In genomic region chr1:185693654-185694053, GRCh38 we compare ENCODE assay signal across 8 cellular contexts. TPM values are rescaled to one million over a fixed set of nuclear protein-coding genes. Genes with fewer than 3 reads are reported as not detected.
DNase-seq lines count a peak whose midpoint lies in the region; ATAC-seq and TF ChIP-seq lines count a peak whose summit lies in the region.

No MANE protein-coding gene starts in this region.

- peaks cover 14% of the 10 kb centered on the region for H3K4me1 Mint-ChIP-seq in activated naive CD8-positive, alpha-beta T cell treated with anti-CD3 and anti-CD28 coated beads for 36 hours

- TF ChIP-seq CTCF in psoas muscle (IDR thresholded peaks at IDR 0.05) = no peak

- no peaks in the 10 kb centered on the region for H3K27me3 Mint-ChIP-seq in activated naive CD8-positive, alpha-beta T cell treated with anti-CD3 and anti-CD28 coated beads for 36 hours

- ATAC-seq in GM19328 (IDR thresholded peaks at IDR 0.05; ENCODE audit: unreplicated experiment) = peak; percentile 24
- peak; percentile 33 for ATAC-seq in HG02885 (IDR thresholded peaks at IDR 0.05; ENCODE audit: poor library complexity, unreplicated experiment)
- no peak for ATAC-seq in psoas muscle
- no peak for ATAC-seq in GM21423 (IDR thresholded peaks at IDR 0.05; ENCODE audit: unreplicated experiment)

- H3K27me3 ChIP-seq in psoas muscle (ENCODE audit: insufficient read depth in 3 of 3, low read length in 2 of 3) = peaks cover 0 to 4% (median 0%) of the 10 kb centered on the region in 3 donors

- 48 to 55% (median 50%) methylated on average over 6 of the region's 6 CpGs for WGBS in psoas muscle, 3 donors

- peak overlapping the region; percentile 19 for H3K4me3 ChIP-seq in psoas muscle

- DNase-seq in activated naive CD8-positive, alpha-beta T cell treated with anti-CD3 and anti-CD28 coated beads for 36 hours = no peak
- DNase-seq in psoas muscle = no peak
- DNase-seq in COLO668 (lab: John Stamatoyannopoulos, UW; ENCODE audit: unreplicated experiment) = no peak
- DNase-seq in NCI-H1694 (lab: John Stamatoyannopoulos, UW) = no peak
- no peak for DNase-seq in islet precursor cell

- peak overlapping the region; percentile 75 for H3K4me3 Mint-ChIP-seq in activated naive CD8-positive, alpha-beta T cell treated with anti-CD3 and anti-CD28 coated beads for 36 hours

- H3K4me1 ChIP-seq in psoas muscle = no peaks in the 10 kb centered on the region

- peaks cover 5% of the 10 kb centered on the region for H3K9me3 Mint-ChIP-seq in activated naive CD8-positive, alpha-beta T cell treated with anti-CD3 and anti-CD28 coated beads for 36 hours

- no peaks in the 10 kb centered on the region for H3K36me3 ChIP-seq in psoas muscle (ENCODE audit: insufficient read depth in 1 of 2, low read depth in 1 of 2)

- peak overlapping the region; percentile 43 for H3K27ac ChIP-seq in psoas muscle

- H3K9me3 ChIP-seq in psoas muscle = no peaks in the 10 kb centered on the region

- intact Hi-C loops in psoas muscle (cut with DNase I) = no loop called here

- H3K36me3 Mint-ChIP-seq in activated naive CD8-positive, alpha-beta T cell treated with anti-CD3 and anti-CD28 coated beads for 36 hours = peaks cover 10% of the 10 kb centered on the region

- H3K27ac Mint-ChIP-seq in activated naive CD8-positive, alpha-beta T cell treated with anti-CD3 and anti-CD28 coated beads for 36 hours = peak overlapping the region; percentile 91

RNA-seq across cellular contexts. Expression of gene HMCN1, which starts 40.5 kb away (rescaled TPM):
- under 1 TPM; 0.02 to 0.04 TPM for total RNA-seq in activated naive CD8-positive, alpha-beta T cell treated with anti-CD3 and anti-CD28 coated beads for 36 hours
- 1 to 10 TPM; 1.7 to 6.5 (median 2.0) TPM for total RNA-seq in psoas muscle
- polyA plus RNA-seq in psoas muscle = 1 to 10 TPM; 1.3 to 2.8 (median 1.5) TPM

Comparison
In these comparisons a context has a peak if more than half of its experiments do, and no peak if none do; other contexts are left out.
1. ATAC-seq: peak in GM19328 (single experiment) and HG02885 (single experiment); none in psoas muscle (0 of 4) and GM21423 (single experiment).